Comparison of ENCODE assay signal across 8 cellular contexts in genomic region chr10:3887404-3887803, GRCh38.
DNase-seq lines count a peak whose midpoint lies in the region; ATAC-seq and TF ChIP-seq lines count a peak whose summit lies in the region.

No MANE protein-coding gene starts in this region.

- H3K27ac ChIP-seq in heart left ventricle (peak overlapping the region; percentile 72 to 88 (median 82)), mesenchymal stem cell (ENCODE audit: low read length, poor library complexity, severe bottlenecking) (peak overlapping the region; percentile 99), uterus (peak overlapping the region; percentile 82 to 92), A673 (ENCODE audit: low read depth, low read length, poor library complexity, severe bottlenecking) (no peak overlapping the region)

- peak overlapping the region; percentile 62 for H3K4me2 ChIP-seq in mesenchymal stem cell (ENCODE audit: low read length, poor library complexity, severe bottlenecking)

- peak overlapping the region; percentile 96 for H2BK5ac ChIP-seq in mesenchymal stem cell (ENCODE audit: low read depth, low read length, poor library complexity, severe bottlenecking)

- WGBS in heart left ventricle, 4 donors, result 79 to 89% (median 85%) methylated on average over 7 of the region's 7 CpGs
- WGBS in mesenchymal stem cell, result 87% methylated on average over 7 of the region's 7 CpGs

- H3K4me1 ChIP-seq in heart left ventricle, result peaks cover 0 to 30% (median 19%) of the 10 kb centered on the region in 12 donors
- H3K4me1 ChIP-seq in mesenchymal stem cell (ENCODE audit: control insufficient read depth, insufficient read depth, low read depth, low read length), result peaks cover 20% of the 10 kb centered on the region
- H3K4me1 ChIP-seq in uterus, result peaks cover 6 to 16% of the 10 kb centered on the region in 2 donors
- no peaks in the 10 kb centered on the region for H3K4me1 ChIP-seq in A673 (ENCODE audit: insufficient read depth, low read length, poor library complexity, severe bottlenecking)

- H3K79me1 ChIP-seq in mesenchymal stem cell (replicated peaks; ENCODE audit: low read length, poor library complexity, severe bottlenecking), result no peaks in the 10 kb centered on the region

- H3K9ac ChIP-seq in mesenchymal stem cell (ENCODE audit: low read length), result peak overlapping the region; percentile 91

- no TSS peak for BruUV-seq in A673 (replicated peaks; lab: Mats Ljungman, UMichigan)

- no peak for TF ChIP-seq CTCF in heart left ventricle (IDR thresholded peaks at IDR 0.05)
- TF ChIP-seq CTCF in uterus (IDR thresholded peaks at IDR 0.05), result no peak
- no peak for TF ChIP-seq CTCF in A673 (conservative IDR thresholded peaks at IDR 0.05; ENCODE audit: low read depth, low read length)

- DNase-seq in heart left ventricle (no peak), left ventricle myocardium superior (no peak), amniotic epithelial cell (ENCODE audit: low read depth) (peak; percentile 35), mesenchymal stem cell (no peak), uterus (peak in 1 of 2 donors; percentile 33), A673 (ENCODE audit: low spot score) (no peak), cerebellum (ENCODE audit: low spot score) (no peak)

- H3K9me3 ChIP-seq in heart left ventricle (no peaks in the 10 kb centered on the region), mesenchymal stem cell (ENCODE audit: control insufficient read depth, low read length) (no peaks in the 10 kb centered on the region), uterus (no peaks in the 10 kb centered on the region), A673 (ENCODE audit: low read depth, low read length, poor library complexity, severe bottlenecking) (no peaks in the 10 kb centered on the region)

- peak overlapping the region; percentile 79 to 86 for H3K18ac ChIP-seq in mesenchymal stem cell (ENCODE audit: low read depth in 1 of 2, low read length in 2 of 2)

- peak overlapping the region; percentile 90 for H2BK120ac ChIP-seq in mesenchymal stem cell (ENCODE audit: low read depth, low read length)

- H2BK12ac ChIP-seq in mesenchymal stem cell (ENCODE audit: low read length in 2 of 2), result peak overlapping the region; percentile 87 to 96

- H3K4me3 ChIP-seq in heart left ventricle (peak overlapping the region in 4 of 12 donors; percentile 10 to 28 (median 16)), mesenchymal stem cell (ENCODE audit: insufficient read depth in 1 of 2, low read depth in 1 of 2, low read length in 2 of 2) (peak overlapping the region in 1 of 2 experiments; percentile 20), uterus (no peak overlapping the region), A673 (ENCODE audit: low read depth, low read length, poor library complexity, severe bottlenecking) (no peak overlapping the region)

- H3K23ac ChIP-seq in mesenchymal stem cell (ENCODE audit: low read length in 2 of 2), result peak overlapping the region in 1 of 2 experiments; percentile 51

- H2AK5ac ChIP-seq in mesenchymal stem cell (ENCODE audit: low read length, severe bottlenecking), result peak overlapping the region; percentile 89

- no peaks in the 10 kb centered on the region for H3K27me3 ChIP-seq in heart left ventricle
- H3K27me3 ChIP-seq in mesenchymal stem cell (ENCODE audit: control insufficient read depth in 1 of 2, insufficient read depth in 1 of 2, low read length in 2 of 2), result no peaks in the 10 kb centered on the region
- no peaks in the 10 kb centered on the region for H3K27me3 ChIP-seq in uterus
- no peaks in the 10 kb centered on the region for H3K27me3 ChIP-seq in A673 (replicated peaks; ENCODE audit: insufficient read depth, low read depth, low read length, poor library complexity)

- H2BK15ac ChIP-seq in mesenchymal stem cell (ENCODE audit: low read depth, poor library complexity, severe bottlenecking), result no peak overlapping the region

- H2AFZ ChIP-seq in mesenchymal stem cell (ENCODE audit: low read depth, low read length), result no peak overlapping the region

- CTCF ChIA-PET in A673 (lab: Charles Lee), result no interaction called here

- peak overlapping the region; percentile 85 to 98 for H3K4ac ChIP-seq in mesenchymal stem cell (ENCODE audit: low read depth in 1 of 2, low read length in 2 of 2)

- ATAC-seq in heart left ventricle (peak in 1 of 4 donors; percentile 5), left ventricle myocardium superior (no peak), GM19463 (IDR thresholded peaks at IDR 0.05; ENCODE audit: unreplicated experiment) (no peak)

- POLR2A ChIA-PET in A673 (lab: Charles Lee; ENCODE audit: low non-redundant PET), result no interaction called here

- H4K8ac ChIP-seq in mesenchymal stem cell (ENCODE audit: low read length), result peak overlapping the region; percentile 80

- H4K91ac ChIP-seq in mesenchymal stem cell (ENCODE audit: low read length), result peak overlapping the region; percentile 87

- H3K14ac ChIP-seq in mesenchymal stem cell (ENCODE audit: low read length in 2 of 2), result no peak overlapping the region

- intact Hi-C loops in heart left ventricle (cut with DNase I), result loop anchor here in 1 of 10 donors (5.0 kb wide), 1 partner anchor 105 kb away; no protein-coding TSS in a partner anchor
- intact Hi-C loops in left ventricle myocardium superior (cut with micrococcal nuclease), result no loop called here
- intact Hi-C loops in uterus (cut with DNase I; ENCODE audit: low total_unique reads), result no loop called here
- intact Hi-C loops in A673 (cut with micrococcal nuclease; ENCODE audit: unreplicated experiment), result no loop called here

- no peaks in the 10 kb centered on the region for H3K36me3 ChIP-seq in heart left ventricle
- H3K36me3 ChIP-seq in mesenchymal stem cell (ENCODE audit: control insufficient read depth in 1 of 2, insufficient read depth in 2 of 2, low read depth in 1 of 2, low read length in 2 of 2), result no peaks in the 10 kb centered on the region
- H3K36me3 ChIP-seq in uterus, result no peaks in the 10 kb centered on the region
- no peaks in the 10 kb centered on the region for H3K36me3 ChIP-seq in A673 (ENCODE audit: insufficient read depth, low read length, poor library complexity, severe bottlenecking)

- TF ChIP-seq POLR2A in heart left ventricle (IDR thresholded peaks at IDR 0.05) (no peak), uterus (IDR thresholded peaks at IDR 0.05) (no peak)
